1 cellular context compared by ENCODE assay signal in genomic region chr9:69186841-69187611, GRCh38.
TF ChIP-seq lines count a peak whose summit lies in the region.

No MANE protein-coding gene starts in this region.

TF ChIP-seq in K562, 482 proteins besides CTCF, POLR2A, EP300 and RAD21 (continued from another document):
- TF ChIP-seq MCM7 (IDR thresholded peaks at IDR 0.05) (no peak), SRF (CRISPR knock-in tag; IDR thresholded peaks at IDR 0.05) (no peak), EZH2 (IDR thresholded peaks at IDR 0.05; ENCODE audit: borderline replicate concordance, low read depth, low read length) (no peak), TCFL5 (CRISPR knock-in tag; conservative IDR thresholded peaks at IDR 0.05) (no peak), RBM22 (IDR thresholded peaks at IDR 0.05; ENCODE audit: low read depth, low read length, poor library complexity, severe bottlenecking) (no peak), ATF7 (IDR thresholded peaks at IDR 0.05) (0 out of 2 replicates have a peak, but pooled peaks have one; percentile 28), STAT6 (CRISPR knock-in tag; IDR thresholded peaks at IDR 0.05) (no peak), IFI16 (CRISPR knock-in tag; IDR thresholded peaks at IDR 0.05) (no peak), HMGN3 (IDR thresholded peaks at IDR 0.05; ENCODE audit: borderline replicate concordance, extremely low read depth, insufficient read length, low read depth, low read length) (peak; percentile 26), CBX1 (IDR thresholded peaks at IDR 0.05; ENCODE audit: low read depth) (no peak), ELF1 (tag; IDR thresholded peaks at IDR 0.05) (no peak), ZNF717 (CRISPR knock-in tag; IDR thresholded peaks at IDR 0.05) (no peak), CREB3 (tag; conservative IDR thresholded peaks at IDR 0.05; ENCODE audit: low read depth) (no peak), HNRNPLL (IDR thresholded peaks at IDR 0.05; ENCODE audit: low read depth, low read length, poor library complexity, severe bottlenecking) (no peak), KAT8 (IDR thresholded peaks at IDR 0.05; ENCODE audit: low read depth) (no peak), RCOR1 (IDR thresholded peaks at IDR 0.05; ENCODE audit: borderline replicate concordance in 1 of 2, low read depth in 2 of 2, low read length in 2 of 2) (peak in 1 of 2 experiments; percentile 51; a peak in 1 of 4 replicates), RNF2 (IDR thresholded peaks at IDR 0.05) (no peak), ZKSCAN1 (IDR thresholded peaks at IDR 0.05; ENCODE audit: low read depth, low read length) (no peak), MAFG (tag; conservative IDR thresholded peaks at IDR 0.05) (no peak), GATAD2A (IDR thresholded peaks at IDR 0.05) (no peak), HDAC1 (IDR thresholded peaks at IDR 0.05) (no peak; a peak in 1 of 4 replicates), BACH1 (tag; IDR thresholded peaks at IDR 0.05) (no peak), CEBPB (tag; IDR thresholded peaks at IDR 0.05) (no peak), CTCFL (IDR thresholded peaks at IDR 0.05; ENCODE audit: borderline replicate concordance, insufficient read depth, low read depth, low read length, poor library complexity, severe bottlenecking) (no peak), SMARCC2 (IDR thresholded peaks at IDR 0.05; ENCODE audit: low read depth) (no peak), THRAP3 (IDR thresholded peaks at IDR 0.05; ENCODE audit: borderline replicate concordance) (no peak), ZNF124 (CRISPR knock-in tag; IDR thresholded peaks at IDR 0.05) (no peak), PTBP1 (IDR thresholded peaks at IDR 0.05; ENCODE audit: low read depth, low read length) (no peak), HDAC8 (tag; IDR thresholded peaks at IDR 0.05) (no peak), GTF2E2 (tag; IDR thresholded peaks at IDR 0.05) (no peak), CBX8 (IDR thresholded peaks at IDR 0.05; ENCODE audit: borderline replicate concordance, extremely low read depth, low read depth, low read length, poor library complexity, severe bottlenecking) (no peak), HOMEZ (CRISPR knock-in tag; IDR thresholded peaks at IDR 0.05) (no peak), PCBP1 (IDR thresholded peaks at IDR 0.05; ENCODE audit: low read depth, low read length, poor library complexity, severe bottlenecking) (no peak), ZNF184 (CRISPR knock-in tag; IDR thresholded peaks at IDR 0.05) (no peak), CBFB (CRISPR knock-in tag; IDR thresholded peaks at IDR 0.05) (no peak), NR0B1 (IDR thresholded peaks at IDR 0.05; ENCODE audit: partially characterized antibody) (no peak), CGGBP1 (CRISPR knock-in tag; IDR thresholded peaks at IDR 0.05) (no peak), BCOR (IDR thresholded peaks at IDR 0.05) (no peak), KLF6 (CRISPR knock-in tag; IDR thresholded peaks at IDR 0.05; ENCODE audit: borderline replicate concordance) (no peak), BRD9 (IDR thresholded peaks at IDR 0.05; ENCODE audit: low read depth, partially characterized antibody) (no peak), WHSC1 (IDR thresholded peaks at IDR 0.05; ENCODE audit: low read length) (no peak), CBFA2T3 (IDR thresholded peaks at IDR 0.05) (peak; percentile 92), ZNF212 (CRISPR knock-in tag; IDR thresholded peaks at IDR 0.05) (no peak), ZNF263 (CRISPR knock-in tag; IDR thresholded peaks at IDR 0.05; ENCODE audit: borderline replicate concordance) (no peak), KLF1 (tag; IDR thresholded peaks at IDR 0.05) (no peak), SRSF1 (IDR thresholded peaks at IDR 0.05; ENCODE audit: low read depth, low read length) (no peak), KLF10 (CRISPR knock-in tag; IDR thresholded peaks at IDR 0.05) (no peak), CLOCK (CRISPR knock-in tag; IDR thresholded peaks at IDR 0.05; ENCODE audit: borderline replicate concordance) (no peak), ZNF239 (CRISPR knock-in tag; IDR thresholded peaks at IDR 0.05) (no peak), SAFB (IDR thresholded peaks at IDR 0.05; ENCODE audit: borderline replicate concordance, low read depth, low read length) (no peak), LEF1 (IDR thresholded peaks at IDR 0.05) (peak; percentile 52; the same call in 1 of the 2 replicates), ZNF311 (CRISPR knock-in tag; IDR thresholded peaks at IDR 0.05) (no peak), THRA (IDR thresholded peaks at IDR 0.05) (no peak), E2F5 (CRISPR knock-in tag; IDR thresholded peaks at IDR 0.05) (no peak), DIDO1 (tag; IDR thresholded peaks at IDR 0.05; ENCODE audit: low read depth) (no peak)
